In the genomic region with DNA sequence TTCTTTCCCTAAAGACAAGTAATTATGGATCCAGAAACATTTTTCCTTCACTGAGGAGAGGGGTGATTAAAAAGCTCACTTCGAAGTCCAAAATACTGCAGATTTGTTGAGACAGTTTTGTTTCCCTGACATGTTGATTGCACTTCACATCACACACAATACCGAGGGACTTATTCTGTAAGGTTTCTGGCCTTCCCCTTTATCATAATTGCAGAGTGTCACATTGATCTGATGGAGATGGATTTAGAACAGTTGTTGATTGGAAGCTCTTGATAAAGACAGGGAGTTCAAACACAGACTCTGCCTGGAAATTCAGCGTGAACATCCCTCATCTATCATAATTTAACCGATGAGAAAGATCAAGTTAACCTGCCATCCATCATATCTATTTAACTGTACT, we compare ENCODE assay signal across 10 cellular contexts.
"Had no signal": no experiment of that assay in that cellular context is flagged by ENCODE, and none has a peak within 500 bp of the region (broad histone marks: within the 10 kb centered on the region; RNA-seq: fewer than 3 reads in every experiment).

No MANE protein-coding gene starts in this region.

- H3K4me3 Mint-ChIP-seq: HFFc6, IgD-negative memory B cell had no signal

- ATAC-seq: HCT116, HepG2 had no signal

- H3K27ac ChIP-seq: GM23248, HL-60 had no signal

- H3K27ac Mint-ChIP-seq: HFFc6, IgD-negative memory B cell had no signal

- DNase-seq: GM23248, GOT3, H7, HFFc6, KBM-7 had no signal

- H3K4me1 Mint-ChIP-seq: IgD-negative memory B cell had no signal

- H3K27me3 Mint-ChIP-seq: IgD-negative memory B cell had no signal

- H3K9ac ChIP-seq: GM23248 had no signal

- H3K36me3 Mint-ChIP-seq: IgD-negative memory B cell had no signal

- H3K9me3 ChIP-seq: HAP-1 had no signal

- H3K36me3 ChIP-seq: HAP-1 had no signal

- H3K4me1 ChIP-seq: HAP-1 had no signal

- H3K4me3 ChIP-seq: GM23248, HAP-1 had no signal
